35 cellular contexts compared by ENCODE assay signal in the genomic region with DNA sequence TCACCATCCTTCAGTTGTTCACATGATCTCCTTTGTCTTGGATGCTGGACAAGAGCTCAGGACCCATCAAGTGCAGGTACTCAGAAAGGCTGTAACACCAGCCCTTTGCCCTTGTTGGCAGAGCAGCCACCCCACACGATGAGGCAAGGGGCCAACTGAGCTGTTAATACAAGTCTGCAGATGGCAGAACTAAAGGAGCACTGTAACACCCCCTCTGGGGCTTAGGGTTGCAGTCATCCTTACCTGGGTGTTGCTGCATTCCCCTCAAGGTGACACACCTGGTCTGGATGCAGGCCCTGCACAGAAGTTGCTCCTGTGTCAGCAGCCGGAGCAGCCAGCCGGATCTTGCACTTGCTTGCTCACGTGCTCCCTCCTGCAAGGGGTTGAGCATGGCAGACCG. TPM values are rescaled to one million over a fixed set of nuclear protein-coding genes. Genes with fewer than 3 reads are reported as not detected.
DNase-seq lines count a peak whose midpoint lies in the region; ATAC-seq, FAIRE-seq and TF ChIP-seq lines count a peak whose summit lies in the region.
"Had no signal": no experiment of that assay in that cellular context is flagged by ENCODE, and none has a peak within 500 bp of the region (broad histone marks: within the 10 kb centered on the region; RNA-seq: fewer than 3 reads in every experiment).

No MANE protein-coding gene starts in this region.

- H3K36me3 Mint-ChIP-seq in endothelial cell (ENCODE audit: low read depth, unreplicated experiment) (peaks cover 42% of the 10 kb centered on the region), neural crest cell (ENCODE audit: low read depth) (peaks cover 35% of the 10 kb centered on the region)
- H3K36me3 Mint-ChIP-seq: activated naive CD4-positive, alpha-beta T cell treated with anti-CD3 and anti-CD28 coated beads, Interleukin-2, amount 10 ng/mL, durations not matched to agents 7 days and 5 days had no signal

- CTCF ChIA-PET in IMR-90 (lab: Yijun Ruan, JAX) = no interaction called here

- H2AFZ ChIP-seq in IMR-90 (replicated peaks; ENCODE audit: low read length, poor library complexity) = no peak overlapping the region

- H3K79me1 ChIP-seq in IMR-90 (ENCODE audit: low read depth in 1 of 2, low read length in 2 of 2) = peaks cover 40 to 81% of the 10 kb centered on the region in 2 experiments

- FAIRE-seq in kidney (lab: Jason Lieb, UNC) = no peak
- FAIRE-seq: HTR-8/SVneo, small intestine, TTC549 had no signal

- no peak overlapping the region for H3K4me2 ChIP-seq in IMR-90 (ENCODE audit: low read depth, low read length)
- H3K4me2 ChIP-seq: BLaER1, KMS-11, SK-N-SH had no signal

- H4K20me1 ChIP-seq in IMR-90 (ENCODE audit: insufficient read depth, low read length) = peaks cover 5% of the 10 kb centered on the region; the same call in 1 of the 2 replicates
- H4K20me1 ChIP-seq: BLaER1 had no signal

- H3K27me3 ChIP-seq in IMR-90 (ENCODE audit: control insufficient read depth, insufficient read depth, low read length) = no peaks in the 10 kb centered on the region
- H3K27me3 ChIP-seq: BLaER1, colonic mucosa, esophagus squamous epithelium, gastroesophageal sphincter had no signal

- intact Hi-C loops in IMR-90 (cut with micrococcal nuclease) (no loop called here), left ventricle myocardium superior (cut with micrococcal nuclease) (no loop called here), kidney (cut with DNase I) (no loop called here)

- H4K5ac ChIP-seq in IMR-90 (ENCODE audit: low read depth, low read length) = 0 out of 2 replicates have a peak overlapping the region, but pooled peaks have one; percentile 91

- peaks cover 38% of the 10 kb centered on the region for H3K4me1 ChIP-seq in IMR-90 (ENCODE audit: control insufficient read depth, insufficient read depth, low read length)
- H3K4me1 ChIP-seq in kidney (ENCODE audit: control insufficient read depth in 1 of 2, insufficient read depth in 1 of 2, low read depth in 1 of 2, low read length in 2 of 2) = peaks cover 6 to 22% of the 10 kb centered on the region in 2 donors
- H3K4me1 ChIP-seq: colonic mucosa had no signal

- POLR2A ChIA-PET in IMR-90 (lab: Charles Lee; ENCODE audit: unreplicated experiment) = no interaction called here

- H3K23ac ChIP-seq in IMR-90 (ENCODE audit: low read depth, low read length) = 0 out of 2 replicates have a peak overlapping the region, but pooled peaks have one; percentile 82

- DNase-seq in IMR-90 = no peak
- no peak for DNase-seq in endothelial cell (ENCODE audit: low spot score)
- DNase-seq in left ventricle myocardium superior = peak; percentile 82
- DNase-seq in neural crest cell (ENCODE audit: low read depth, low spot score) = no peak
- DNase-seq in NCI-H446 treated with DMSO at 0.1 percent for 48 hours (lab: John Stamatoyannopoulos, UW) = no peak
- DNase-seq in kidney = no peak
- DNase-seq: activated CD4-positive, alpha-beta memory T cell treated with anti-CD3 and anti-CD28 coated beads for 36 hours; activated CD8-positive, alpha-beta memory T cell treated with anti-CD3 and anti-CD28 coated beads, Interleukin-2, amount 50 U/mL, for 4 hours; activated naive CD4-positive, alpha-beta T cell treated with anti-CD3 and anti-CD28 coated beads, Interleukin-2, amount 10 ng/mL, durations not matched to agents 7 days and 5 days; Caco-2; colonic mucosa; DMS79 treated with DMSO at 0.1 percent for 48 hours; effector memory CD4-positive, alpha-beta T cell; esophagus squamous epithelium; HCEC 1CT; islet precursor cell; NCI-H1436; NCI-H2081 treated with DMSO at 0.1 percent for 48 hours; NCI-H345; NCI-H774; occipital lobe; RPMI8226; SK-N-SH; small intestine; trophoblast cell had no signal

- peak overlapping the region; percentile 11; the same call in 1 of the 3 replicates for H2BK15ac ChIP-seq in IMR-90 (ENCODE audit: low read depth, low read length)

- H3K4me3 ChIP-seq in IMR-90 (ENCODE audit: insufficient read depth, low read depth, low read length) = no peak overlapping the region
- H3K4me3 ChIP-seq in kidney (ENCODE audit: low read length in 2 of 2) = no peak overlapping the region
- H3K4me3 ChIP-seq: BLaER1, colonic mucosa, esophagus squamous epithelium, gastroesophageal sphincter had no signal

- ATAC-seq in IMR-90 (ENCODE audit: low read depth) = no peak
- peak; percentile 81 for ATAC-seq in left ventricle myocardium superior
- no peak for ATAC-seq in GM19452 (IDR thresholded peaks at IDR 0.05; ENCODE audit: unreplicated experiment)
- ATAC-seq in HG03097 (IDR thresholded peaks at IDR 0.05; ENCODE audit: low FRiP score, unreplicated experiment) = no peak
- ATAC-seq: activated CD4-positive, CD25-positive, alpha-beta regulatory T cell treated with anti-CD3 and anti-CD28 coated beads, Interleukin-2, amount 50 U/mL, for 24 hours; gastroesophageal sphincter had no signal

- H2BK5ac ChIP-seq in IMR-90 (ENCODE audit: low read depth, low read length, poor library complexity, severe bottlenecking) = peak overlapping the region; percentile 98

- H2BK20ac ChIP-seq in IMR-90 (ENCODE audit: low read depth, low read length) = peak overlapping the region; percentile 83; the same call in 1 of the 2 replicates

- H3K9me3 ChIP-seq in IMR-90 (ENCODE audit: control insufficient read depth, insufficient read depth, low read length) (no peaks in the 10 kb centered on the region), kidney (ENCODE audit: control insufficient read depth in 1 of 2, low read length in 2 of 2) (no peaks in the 10 kb centered on the region)
- H3K9me3 ChIP-seq: colonic mucosa, gastroesophageal sphincter, SK-N-SH had no signal

- H3K18ac ChIP-seq in IMR-90 (ENCODE audit: low read depth, low read length) = 0 out of 2 replicates have a peak overlapping the region, but pooled peaks have one; percentile 7

- WGBS in IMR-90 (ENCODE audit: extremely low coverage in 2 of 2, insufficient read length in 1 of 2), 2 experiments = 88% methylated on average over 4 of the region's 5 CpGs; no CpG with 5 or more reads in 1 of the 2 experiments

- H4K91ac ChIP-seq in IMR-90 (ENCODE audit: insufficient read depth, low read depth, low read length) = 0 out of 2 replicates have a peak overlapping the region, but pooled peaks have one; percentile 90

- H3K4me3 Mint-ChIP-seq in endothelial cell (ENCODE audit: unreplicated experiment) = peak overlapping the region; percentile 82
- no peak overlapping the region for H3K4me3 Mint-ChIP-seq in neural crest cell
- H3K4me3 Mint-ChIP-seq: activated CD4-positive, alpha-beta memory T cell treated with anti-CD3 and anti-CD28 coated beads for 36 hours; activated naive CD4-positive, alpha-beta T cell treated with anti-CD3 and anti-CD28 coated beads, Interleukin-2, amount 10 ng/mL, durations not matched to agents 7 days and 5 days; activated T-helper 1 cell treated with anti-CD3 and anti-CD28 coated beads, Interleukin-12 subunit alpha, Interleukin-12 subunit beta, Interleukin-2, Interleukin-4 antibody, amounts not matched to agents 30 ng/mL and 10 ng/mL and 1 ng/mL, durations not matched to agents 14 hours and 24 hours and 36 hours; T-helper 1 cell treated with Interleukin-12 subunit alpha and Interleukin-12 subunit beta and Interleukin-4 antibody, amounts not matched to agents 30 μg/mL and 1 μg/mL, for 36 hours had no signal

- in situ Hi-C loops in IMR-90 (cut with MboI; ENCODE audit: low sequenced_read_pairs) = no loop called here

- H3K27ac ChIP-seq in IMR-90 (ENCODE audit: insufficient read depth, low read length) (peak overlapping the region; percentile 41; the same call in 1 of the 2 replicates), kidney (ENCODE audit: low read depth in 2 of 2, low read length in 2 of 2) (peak overlapping the region in 1 of 2 donors; percentile 19)
- H3K27ac ChIP-seq: BLaER1, colonic mucosa, esophagus squamous epithelium, KMS-11 had no signal

- H3K27ac Mint-ChIP-seq in endothelial cell (ENCODE audit: unreplicated experiment) (no peak overlapping the region), neural crest cell (ENCODE audit: unreplicated experiment) (peak overlapping the region; percentile 60)
- H3K27ac Mint-ChIP-seq: activated CD4-positive, alpha-beta memory T cell treated with anti-CD3 and anti-CD28 coated beads for 36 hours; activated naive CD4-positive, alpha-beta T cell treated with anti-CD3 and anti-CD28 coated beads, Interleukin-2, amount 10 ng/mL, durations not matched to agents 7 days and 5 days; activated T-helper 1 cell treated with anti-CD3 and anti-CD28 coated beads, Interleukin-12 subunit alpha, Interleukin-12 subunit beta, Interleukin-2, Interleukin-4 antibody, amounts not matched to agents 30 ng/mL and 10 ng/mL and 1 ng/mL, durations not matched to agents 14 hours and 24 hours and 36 hours; T-helper 1 cell treated with Interleukin-12 subunit alpha and Interleukin-12 subunit beta and Interleukin-4 antibody, amounts not matched to agents 30 μg/mL and 1 μg/mL, for 36 hours had no signal

- H3K9me1 ChIP-seq in IMR-90 (ENCODE audit: insufficient read depth, low read length) = peaks cover 29% of the 10 kb centered on the region

- H3K56ac ChIP-seq in IMR-90 (ENCODE audit: extremely low read depth, insufficient read depth, low read length) = no peak overlapping the region

- H2BK120ac ChIP-seq in IMR-90 (ENCODE audit: low read depth, low read length) = peak overlapping the region; percentile 86

- H3K36me3 ChIP-seq in IMR-90 (ENCODE audit: control insufficient read depth, insufficient read depth, low read length) (peaks cover 15% of the 10 kb centered on the region), kidney (ENCODE audit: control insufficient read depth in 1 of 2, insufficient read depth in 2 of 2, low read length in 2 of 2) (peaks cover 0 to 4% of the 10 kb centered on the region in 2 donors)
- H3K36me3 ChIP-seq: BLaER1, colonic mucosa had no signal

- peak overlapping the region in 1 of 2 experiments; percentile 11; a peak in 2 of 4 replicates for H4K8ac ChIP-seq in IMR-90 (ENCODE audit: low read depth in 2 of 2, low read length in 2 of 2)

- H3K4me1 Mint-ChIP-seq in endothelial cell (ENCODE audit: unreplicated experiment) (peaks cover 34% of the 10 kb centered on the region), neural crest cell (peaks cover 34% of the 10 kb centered on the region)

- TF ChIP-seq RAD21 in IMR-90 (IDR thresholded peaks at IDR 0.05; ENCODE audit: low read length) = no peak

- H3K4ac ChIP-seq in IMR-90 (ENCODE audit: low read depth, low read length) = peak overlapping the region; percentile 90

- H3K27me3 Mint-ChIP-seq in endothelial cell (ENCODE audit: unreplicated experiment) (peaks cover 4% of the 10 kb centered on the region), neural crest cell (ENCODE audit: low read depth) (no peaks in the 10 kb centered on the region)
- H3K27me3 Mint-ChIP-seq: activated naive CD4-positive, alpha-beta T cell treated with anti-CD3 and anti-CD28 coated beads, Interleukin-2, amount 10 ng/mL, durations not matched to agents 7 days and 5 days had no signal

- no peak overlapping the region for H3K14ac ChIP-seq in IMR-90 (replicated peaks; ENCODE audit: low read depth, low read length)

- H2AK5ac ChIP-seq in IMR-90 (ENCODE audit: low read depth, low read length) = peak overlapping the region; percentile 96

- dilution Hi-C loops in IMR-90 (cut with HindIII; ENCODE audit: low sequenced_read_pairs, unreplicated experiment) = no loop called here

- H3K9ac ChIP-seq in IMR-90 (ENCODE audit: low read depth, low read length) (no peak overlapping the region), kidney (ENCODE audit: low read length in 2 of 2) (no peak overlapping the region)
- H3K9ac ChIP-seq: BLaER1, KMS-11, SK-N-SH had no signal

- no peak for TF ChIP-seq CTCF in IMR-90 (conservative IDR thresholded peaks at IDR 0.05; ENCODE audit: low read depth, low read length)
- TF ChIP-seq CTCF in endothelial cell (IDR thresholded peaks at IDR 0.05; ENCODE audit: unreplicated experiment) = no peak
- TF ChIP-seq CTCF in neural crest cell (conservative IDR thresholded peaks at IDR 0.05) = no peak
- TF ChIP-seq CTCF in kidney (IDR thresholded peaks at IDR 0.05; ENCODE audit: borderline replicate concordance, extremely low read depth, insufficient read depth) = no peak

- H3K9me3 Mint-ChIP-seq in endothelial cell (ENCODE audit: unreplicated experiment) = peaks cover 5% of the 10 kb centered on the region
- peaks cover 9% of the 10 kb centered on the region for H3K9me3 Mint-ChIP-seq in neural crest cell

- BruUV-seq in IMR-90 (replicated peaks; lab: Mats Ljungman, UMichigan) = no TSS peak

- TF ChIP-seq POLR2A in IMR-90 (IDR thresholded peaks at IDR 0.05; ENCODE audit: low read depth, low read length) = no peak

- H2AK9ac ChIP-seq in IMR-90 (replicated peaks; ENCODE audit: low read depth, low read length, poor library complexity) = no peak overlapping the region

RNA-seq across cellular contexts. Expression of a gene that starts 52.0 kb away (rescaled TPM):
- total RNA-seq in IMR-90 (2012; rRNA removed) (46.6 and 46.9 TPM in 2 replicates), endothelial cell (ENCODE audit: unreplicated experiment) (63.8 TPM), left ventricle myocardium superior (41.1 TPM), neural crest cell (23.6 and 24.2 TPM in 2 replicates), kidney (37.2 TPM)
- polyA plus RNA-seq in IMR-90 (2012; rRNA removed) (23.6 and 27.0 TPM in 2 replicates), kidney (ENCODE audit: insufficient read depth, low read depth, low replicate concordance) (5.1 TPM)
- polyA plus RNA-seq in IMR-90 (2012; cell fraction: cytosol; rRNA removed) = 11.8 and 14.7 TPM in 2 replicates
- polyA plus RNA-seq in IMR-90 (2012; cell fraction: nucleus; rRNA removed; ENCODE audit: low replicate concordance) = 43.0 and 67.3 TPM in 2 replicates
